In genomic region chr7:134432296-134433152, GRCh38 we compare ENCODE assay signal across 1 cellular context.
A peak's percentile ranks its signal among the peaks of the same experiment; 100 is the strongest.
TF ChIP-seq lines count a peak whose summit lies in the region.

No MANE protein-coding gene starts in this region.

TF ChIP-seq in K562, 482 proteins besides CTCF, POLR2A, EP300 and RAD21 (continued from another document and continues in another):
- TF ChIP-seq HINFP (tag; conservative IDR thresholded peaks at IDR 0.05; ENCODE audit: low read depth) (no peak), POLR2AphosphoS2 (IDR thresholded peaks at IDR 0.05; ENCODE audit: low read length) (no peak), CREB5 (CRISPR knock-in tag; IDR thresholded peaks at IDR 0.05) (no peak), PYGO2 (tag; IDR thresholded peaks at IDR 0.05) (no peak), CLOCK (CRISPR knock-in tag; IDR thresholded peaks at IDR 0.05; ENCODE audit: borderline replicate concordance) (no peak), ZBTB40 (IDR thresholded peaks at IDR 0.05) (no peak), ZBTB40 (CRISPR knock-in tag; IDR thresholded peaks at IDR 0.05) (no peak), ARID2 (IDR thresholded peaks at IDR 0.05) (peak; percentile 87; the same call in 1 of the 2 replicates), MITF (IDR thresholded peaks at IDR 0.05) (no peak), PHB2 (IDR thresholded peaks at IDR 0.05; ENCODE audit: low read depth) (no peak), GATAD2B (IDR thresholded peaks at IDR 0.05; ENCODE audit: borderline replicate concordance) (0 out of 2 replicates have a peak, but pooled peaks have one; percentile 1), NR2F6 (CRISPR knock-in tag; IDR thresholded peaks at IDR 0.05) (no peak), ATF2 (CRISPR knock-in tag; IDR thresholded peaks at IDR 0.05) (no peak), ZEB2 (IDR thresholded peaks at IDR 0.05) (no peak), ID3 (CRISPR knock-in tag; IDR thresholded peaks at IDR 0.05) (no peak), ID3 (tag; IDR thresholded peaks at IDR 0.05) (no peak), MIER1 (IDR thresholded peaks at IDR 0.05; ENCODE audit: low read depth) (no peak), FOXJ2 (tag; IDR thresholded peaks at IDR 0.05) (no peak), ZNF175 (CRISPR knock-in tag; IDR thresholded peaks at IDR 0.05; ENCODE audit: low read depth) (no peak), SMAD3 (CRISPR knock-in tag; conservative IDR thresholded peaks at IDR 0.05) (0 out of 2 replicates have a peak, but pooled peaks have one; percentile 61), KDM4B (IDR thresholded peaks at IDR 0.05; ENCODE audit: borderline replicate concordance in 2 of 2, low read depth in 1 of 2) (no peak), POLR2H (tag; IDR thresholded peaks at IDR 0.05; ENCODE audit: low read depth) (no peak), BDP1 (IDR thresholded peaks at IDR 0.05; ENCODE audit: insufficient read depth, insufficient read length) (no peak), SRF (CRISPR knock-in tag; IDR thresholded peaks at IDR 0.05) (0 out of 4 replicates have a peak, but pooled peaks of 1 of the 2 experiments have one; percentile 59), CBFA2T2 (conservative IDR thresholded peaks at IDR 0.05) (no peak)
- TF ChIP-seq, protein P1, sequence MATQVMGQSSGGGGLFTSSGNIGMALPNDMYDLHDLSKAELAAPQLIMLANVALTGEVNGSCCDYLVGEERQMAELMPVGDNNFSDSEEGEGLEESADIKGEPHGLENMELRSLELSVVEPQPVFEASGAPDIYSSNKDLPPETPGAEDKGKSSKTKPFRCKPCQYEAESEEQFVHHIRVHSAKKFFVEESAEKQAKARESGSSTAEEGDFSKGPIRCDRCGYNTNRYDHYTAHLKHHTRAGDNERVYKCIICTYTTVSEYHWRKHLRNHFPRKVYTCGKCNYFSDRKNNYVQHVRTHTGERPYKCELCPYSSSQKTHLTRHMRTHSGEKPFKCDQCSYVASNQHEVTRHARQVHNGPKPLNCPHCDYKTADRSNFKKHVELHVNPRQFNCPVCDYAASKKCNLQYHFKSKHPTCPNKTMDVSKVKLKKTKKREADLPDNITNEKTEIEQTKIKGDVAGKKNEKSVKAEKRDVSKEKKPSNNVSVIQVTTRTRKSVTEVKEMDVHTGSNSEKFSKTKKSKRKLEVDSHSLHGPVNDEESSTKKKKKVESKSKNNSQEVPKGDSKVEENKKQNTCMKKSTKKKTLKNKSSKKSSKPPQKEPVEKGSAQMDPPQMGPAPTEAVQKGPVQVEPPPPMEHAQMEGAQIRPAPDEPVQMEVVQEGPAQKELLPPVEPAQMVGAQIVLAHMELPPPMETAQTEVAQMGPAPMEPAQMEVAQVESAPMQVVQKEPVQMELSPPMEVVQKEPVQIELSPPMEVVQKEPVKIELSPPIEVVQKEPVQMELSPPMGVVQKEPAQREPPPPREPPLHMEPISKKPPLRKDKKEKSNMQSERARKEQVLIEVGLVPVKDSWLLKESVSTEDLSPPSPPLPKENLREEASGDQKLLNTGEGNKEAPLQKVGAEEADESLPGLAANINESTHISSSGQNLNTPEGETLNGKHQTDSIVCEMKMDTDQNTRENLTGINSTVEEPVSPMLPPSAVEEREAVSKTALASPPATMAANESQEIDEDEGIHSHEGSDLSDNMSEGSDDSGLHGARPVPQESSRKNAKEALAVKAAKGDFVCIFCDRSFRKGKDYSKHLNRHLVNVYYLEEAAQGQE (CRISPR knock-in tag; IDR thresholded peaks at IDR 0.05; ENCODE audit: low read depth), result no peak
- TF ChIP-seq, protein P2, sequence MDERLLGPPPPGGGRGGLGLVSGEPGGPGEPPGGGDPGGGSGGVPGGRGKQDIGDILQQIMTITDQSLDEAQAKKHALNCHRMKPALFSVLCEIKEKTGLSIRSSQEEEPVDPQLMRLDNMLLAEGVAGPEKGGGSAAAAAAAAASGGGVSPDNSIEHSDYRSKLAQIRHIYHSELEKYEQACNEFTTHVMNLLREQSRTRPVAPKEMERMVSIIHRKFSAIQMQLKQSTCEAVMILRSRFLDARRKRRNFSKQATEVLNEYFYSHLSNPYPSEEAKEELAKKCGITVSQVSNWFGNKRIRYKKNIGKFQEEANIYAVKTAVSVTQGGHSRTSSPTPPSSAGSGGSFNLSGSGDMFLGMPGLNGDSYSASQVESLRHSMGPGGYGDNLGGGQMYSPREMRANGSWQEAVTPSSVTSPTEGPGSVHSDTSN (CRISPR knock-in tag; IDR thresholded peaks at IDR 0.05; ENCODE audit: low read depth), result no peak
- TF ChIP-seq, protein P2 (tag; conservative IDR thresholded peaks at IDR 0.05; ENCODE audit: low read depth), result no peak
- TF ChIP-seq, protein P3, sequence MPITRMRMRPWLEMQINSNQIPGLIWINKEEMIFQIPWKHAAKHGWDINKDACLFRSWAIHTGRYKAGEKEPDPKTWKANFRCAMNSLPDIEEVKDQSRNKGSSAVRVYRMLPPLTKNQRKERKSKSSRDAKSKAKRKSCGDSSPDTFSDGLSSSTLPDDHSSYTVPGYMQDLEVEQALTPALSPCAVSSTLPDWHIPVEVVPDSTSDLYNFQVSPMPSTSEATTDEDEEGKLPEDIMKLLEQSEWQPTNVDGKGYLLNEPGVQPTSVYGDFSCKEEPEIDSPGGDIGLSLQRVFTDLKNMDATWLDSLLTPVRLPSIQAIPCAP (CRISPR knock-in tag; IDR thresholded peaks at IDR 0.05; ENCODE audit: borderline replicate concordance), result no peak
